Comparison of ENCODE assay signal across 8 cellular contexts in the genomic region with DNA sequence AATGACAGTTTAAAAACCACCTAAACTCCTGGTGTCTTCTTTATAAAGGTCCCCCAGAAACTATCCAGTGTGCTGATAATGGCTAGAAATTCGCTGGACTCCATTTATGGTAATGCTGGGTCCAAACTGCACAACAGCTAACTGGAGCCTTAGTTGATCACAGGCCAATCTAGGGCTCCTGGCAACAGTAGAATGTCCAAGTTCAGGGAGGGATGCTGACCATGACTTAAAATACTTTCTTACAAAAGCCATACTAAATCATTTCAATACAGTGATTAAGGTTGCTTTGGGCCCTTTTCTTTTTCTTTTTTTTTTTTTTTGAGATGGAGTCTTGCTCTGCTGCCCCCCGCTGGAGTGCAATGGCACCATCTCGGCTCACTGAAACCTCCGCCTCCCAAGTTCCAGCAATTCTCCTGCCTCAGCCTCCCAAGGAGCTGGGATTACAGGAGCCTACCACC. TPM values are rescaled to one million over a fixed set of nuclear protein-coding genes. Genes with fewer than 3 reads are reported as not detected.
DNase-seq lines count a peak whose midpoint lies in the region; ATAC-seq and TF ChIP-seq lines count a peak whose summit lies in the region.

No MANE protein-coding gene starts in this region.

- TF ChIP-seq CTCF in Caco-2 (IDR thresholded peaks at IDR 0.05; ENCODE audit: insufficient read depth in 1 of 2, low read depth in 1 of 2, low read length in 1 of 2, severe bottlenecking in 1 of 2, unreplicated experiment in 1 of 2) (peak; percentile 67 to 83), body of pancreas (IDR thresholded peaks at IDR 0.05) (peak in 6 of 7 experiments; percentile 10 to 47 (median 31)), nephron (IDR thresholded peaks at IDR 0.05; ENCODE audit: unreplicated experiment in 3 of 3) (peak; percentile 22 to 41 (median 23)), ovary (IDR thresholded peaks at IDR 0.05) (peak in 1 of 3 donors; percentile 12)

- peaks cover 1% of the 10 kb centered on the region for H3K36me3 Mint-ChIP-seq in Caco-2 (ENCODE audit: insufficient read depth, unreplicated experiment)
- H3K36me3 Mint-ChIP-seq in nephron (ENCODE audit: low read depth): peaks cover 9% of the 10 kb centered on the region

- POLR2A ChIA-PET in Caco-2 (lab: Charles Lee) (interaction anchor here (0.7 kb wide), 1 partner anchor 67 kb away, joined by 9 read pairs; no protein-coding TSS in a partner anchor), HEK293T (lab: Yijun Ruan, JAX) (no interaction called here)

- H3K9me3 ChIP-seq in Caco-2: no peaks in the 10 kb centered on the region
- no peaks in the 10 kb centered on the region for H3K9me3 ChIP-seq in body of pancreas
- H3K9me3 ChIP-seq in ovary: no peaks in the 10 kb centered on the region

- BruUV-seq in Caco-2 (replicated peaks; lab: Mats Ljungman, UMichigan): no TSS peak

- H3K36me3 ChIP-seq in Caco-2 (ENCODE audit: control insufficient read depth, insufficient read depth, low read length): no peaks in the 10 kb centered on the region
- no peaks in the 10 kb centered on the region for H3K36me3 ChIP-seq in body of pancreas (replicated peaks in 1 of 2; ENCODE audit: insufficient read depth in 1 of 2, low read depth in 2 of 2)
- no peaks in the 10 kb centered on the region for H3K36me3 ChIP-seq in ovary

- peaks cover 14% of the 10 kb centered on the region for H3K4me1 ChIP-seq in Caco-2
- H3K4me1 ChIP-seq in body of pancreas: peaks cover 9% of the 10 kb centered on the region
- H3K4me1 ChIP-seq in ovary (ENCODE audit: insufficient read depth): no peaks in the 10 kb centered on the region

- H3K4me3 Mint-ChIP-seq in Caco-2 (ENCODE audit: unreplicated experiment) (no peak overlapping the region), nephron (no peak overlapping the region)

- no peak overlapping the region for H3K27ac ChIP-seq in body of pancreas
- no peak overlapping the region for H3K27ac ChIP-seq in ovary

- no peak for TF ChIP-seq EP300 in ovary (IDR thresholded peaks at IDR 0.05)

- CTCF ChIA-PET in Caco-2 (lab: Charles Lee): interaction anchor here (0.6 to 2.2 kb wide), 5 partner anchors 10 to 411 kb away, joined by 3 to 14 read pairs (median 5); no protein-coding TSS in a partner anchor
- CTCF ChIA-PET in HEK293T (lab: Yijun Ruan, JAX): interaction anchor here (0.7 kb wide), 2 partner anchors 13 to 53 kb away, joined by 3 to 4 read pairs; no protein-coding TSS in a partner anchor

- no peak for TF ChIP-seq POLR2A in body of pancreas (IDR thresholded peaks at IDR 0.05)
- no peak for TF ChIP-seq POLR2A in ovary (IDR thresholded peaks at IDR 0.05)

- no peak overlapping the region for H3K4me3 ChIP-seq in Caco-2 (ENCODE audit: low read depth, low read length)
- H3K4me3 ChIP-seq in body of pancreas: no peak overlapping the region
- no peak overlapping the region for H3K4me3 ChIP-seq in ovary

- H3K9me3 Mint-ChIP-seq in Caco-2 (ENCODE audit: unreplicated experiment) (no peaks in the 10 kb centered on the region), nephron (no peaks in the 10 kb centered on the region)

- DNase-seq in Caco-2 (peak in 1 of 2 experiments; percentile 64), HEK293T (ENCODE audit: extremely low spot score) (no peak), body of pancreas (peak in 1 of 4 donors; percentile 45), ovary (no peak)

- H3K4me1 Mint-ChIP-seq in Caco-2 (ENCODE audit: low read depth, unreplicated experiment) (peaks cover 28% of the 10 kb centered on the region), nephron (no peaks in the 10 kb centered on the region)

- ATAC-seq in body of pancreas (no peak), GM18519 (IDR thresholded peaks at IDR 0.05; ENCODE audit: low FRiP score, unreplicated experiment) (no peak), GM19455 (IDR thresholded peaks at IDR 0.05; ENCODE audit: unreplicated experiment) (no peak), HG03439 (IDR thresholded peaks at IDR 0.05; ENCODE audit: unreplicated experiment) (no peak)

- intact Hi-C loops in Caco-2 (cut with micrococcal nuclease; ENCODE audit: unreplicated experiment): loop anchor here (1.0 kb wide), 2 partner anchors 132 to 204 kb away; no protein-coding TSS in a partner anchor
- intact Hi-C loops in body of pancreas (cut with DNase I): no loop called here
- intact Hi-C loops in ovary (cut with DNase I): no loop called here

- H3K27me3 ChIP-seq in Caco-2 (replicated peaks; ENCODE audit: control insufficient read depth, insufficient read depth, low read length) (no peaks in the 10 kb centered on the region), body of pancreas (no peaks in the 10 kb centered on the region), ovary (no peaks in the 10 kb centered on the region)

- 88 to 93% methylated on average over 4 of the region's 4 CpGs for WGBS in body of pancreas, 2 donors
- 72 to 82% (median 79%) methylated on average over 4 of the region's 4 CpGs for WGBS in ovary, 3 donors

- H3K27ac Mint-ChIP-seq in Caco-2 (ENCODE audit: unreplicated experiment) (no peak overlapping the region), nephron (no peak overlapping the region)

- H3K27me3 Mint-ChIP-seq in Caco-2 (ENCODE audit: insufficient read depth, unreplicated experiment) (no peaks in the 10 kb centered on the region), nephron (ENCODE audit: low read depth) (no peaks in the 10 kb centered on the region)

TF ChIP-seq in HEK293T, 16 proteins besides CTCF, POLR2A, EP300 and RAD21:
- TF ChIP-seq ZNF384 (IDR thresholded peaks at IDR 0.05) (peak; percentile 96), HDGF (IDR thresholded peaks at IDR 0.05; ENCODE audit: borderline replicate concordance) (no peak)

RNA-seq across cellular contexts. Expression of gene GAB2, which starts 14.5 kb away (rescaled TPM):
- total RNA-seq in Caco-2 (2022) (58.6 and 67.3 TPM in 2 replicates), body of pancreas (10 to 100 TPM in 1 of 2 donors, 1 to 10 TPM in 1; 6.9 to 16.9 TPM), ovary (10 to 100 TPM; 34.9 to 64.6 (median 50.5) TPM)
- 10 to 100 TPM; 30.9 to 33.9 TPM for polyA plus RNA-seq in ovary
